Comparison of ENCODE assay signal across 6 cellular contexts in genomic region chr9:75967556-75967955, GRCh38.
"Had no signal": no experiment of that assay in that cellular context is flagged by ENCODE, and none has a peak within 500 bp of the region (broad histone marks: within the 10 kb centered on the region; RNA-seq: fewer than 3 reads in every experiment).

No MANE protein-coding gene starts in this region.

- ATAC-seq: GM23338, HepG2 had no signal

- DNase-seq: H9, HCEC 1CT, KBM-7 had no signal

- H3K27ac ChIP-seq: HL-60 had no signal

- H3K4me3 ChIP-seq: GM23338 had no signal
